Comparison of ENCODE assay signal across 20 cellular contexts in the genomic region with DNA sequence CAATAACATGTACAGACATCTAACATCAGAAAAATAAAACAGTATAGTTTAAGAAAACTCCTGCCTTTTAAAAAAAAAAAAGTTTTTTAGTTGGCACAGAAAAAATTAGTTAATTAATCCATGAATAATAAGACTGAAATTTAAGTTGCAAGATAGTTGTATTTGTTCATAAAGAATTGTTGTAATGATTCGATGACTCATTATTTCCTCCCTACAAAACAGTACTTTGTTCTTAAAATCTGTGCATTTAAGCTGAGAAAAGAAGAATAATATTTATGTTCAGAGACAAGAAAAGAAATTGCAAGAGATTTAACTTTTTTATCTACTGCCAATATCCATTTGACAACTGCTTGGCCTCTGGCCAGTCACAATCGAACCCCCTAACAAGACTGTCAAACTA.
"Had no signal": no experiment of that assay in that cellular context is flagged by ENCODE, and none has a peak within 500 bp of the region (broad histone marks: within the 10 kb centered on the region; RNA-seq: fewer than 3 reads in every experiment).

No MANE protein-coding gene starts in this region.

- H3K9me3 ChIP-seq: body of pancreas, gastroesophageal sphincter, pancreas, sigmoid colon, thoracic aorta, upper lobe of left lung had no signal

- H3K27me3 Mint-ChIP-seq: activated B cell treated with CpG ODN at 0.5 μM for 24 hours; activated CD4-positive, alpha-beta memory T cell treated with anti-CD3 and anti-CD28 coated beads for 36 hours; activated naive CD8-positive, alpha-beta T cell treated with anti-CD3 and anti-CD28 coated beads for 36 hours; stimulated activated memory B cell treated with anti-CD40 and anti-IgM and Interleukin-4, amounts not matched to agents 10 μg/mL and 1 μg/mL and 100 μg/mL, for 72 hours had no signal

- H3K9me3 Mint-ChIP-seq: activated B cell treated with CpG ODN at 0.5 μM for 24 hours; activated CD4-positive, alpha-beta memory T cell treated with anti-CD3 and anti-CD28 coated beads for 36 hours; activated naive CD8-positive, alpha-beta T cell treated with anti-CD3 and anti-CD28 coated beads for 36 hours; activated T-helper 1 cell treated with anti-CD3 and anti-CD28 coated beads, Interleukin-12 subunit alpha, Interleukin-12 subunit beta, Interleukin-2, Interleukin-4 antibody, amounts not matched to agents 30 ng/mL and 10 ng/mL and 1 ng/mL, durations not matched to agents 14 hours and 24 hours and 36 hours had no signal

- H3K4me1 Mint-ChIP-seq: activated B cell treated with CpG ODN at 0.5 μM for 24 hours; activated naive CD8-positive, alpha-beta T cell treated with anti-CD3 and anti-CD28 coated beads for 36 hours; natural killer cell; stimulated activated memory B cell treated with anti-CD40 and anti-IgM and Interleukin-4, amounts not matched to agents 10 μg/mL and 1 μg/mL and 100 μg/mL, for 72 hours had no signal

- H3K4me1 ChIP-seq: body of pancreas, gastroesophageal sphincter, heart right ventricle, pancreas, sigmoid colon, upper lobe of left lung had no signal

- DNase-seq: activated B cell treated with CpG ODN at 0.5 μM for 24 hours; activated CD4-positive, alpha-beta memory T cell treated with anti-CD3 and anti-CD28 coated beads for 36 hours; activated CD4-positive, alpha-beta T cell treated with anti-CD3 and anti-CD28 coated beads for 4 hours; activated gamma-delta T cell treated with Interleukin-2 at 50 U/mL for 16 hours; activated naive CD8-positive, alpha-beta T cell treated with anti-CD3 and anti-CD28 coated beads for 36 hours; activated T-cell treated with anti-CD3 and anti-CD28 coated beads for 4 hours; amygdala; body of pancreas; effector CD8-positive, alpha-beta T cell; heart right ventricle; natural killer cell; pancreas; sigmoid colon; stimulated activated CD4-positive, alpha-beta T cell treated with anti-CD3 and anti-CD28 coated beads, Interleukin-4, amount 100 ng/mL, for 4 hours; upper lobe of left lung had no signal

- H3K4me3 ChIP-seq: body of pancreas, gastroesophageal sphincter, heart right ventricle, pancreas, sigmoid colon, thoracic aorta, upper lobe of left lung had no signal

- H3K36me3 ChIP-seq: gastroesophageal sphincter, heart right ventricle, pancreas, sigmoid colon, thoracic aorta, upper lobe of left lung had no signal

- H3K4me3 Mint-ChIP-seq: activated B cell treated with CpG ODN at 0.5 μM for 24 hours; activated CD4-positive, alpha-beta memory T cell treated with anti-CD3 and anti-CD28 coated beads for 36 hours; activated naive CD8-positive, alpha-beta T cell treated with anti-CD3 and anti-CD28 coated beads for 36 hours; activated T-helper 1 cell treated with anti-CD3 and anti-CD28 coated beads, Interleukin-12 subunit alpha, Interleukin-12 subunit beta, Interleukin-2, Interleukin-4 antibody, amounts not matched to agents 30 ng/mL and 10 ng/mL and 1 ng/mL, durations not matched to agents 14 hours and 24 hours and 36 hours; natural killer cell; stimulated activated memory B cell treated with anti-CD40 and anti-IgM and Interleukin-4, amounts not matched to agents 10 μg/mL and 1 μg/mL and 100 μg/mL, for 72 hours; T-helper 2 cell treated with Interferon-gamma antibody and Interleukin-4, amounts not matched to agents 5 μg/mL and 100 μg/mL, for 36 hours had no signal

- H3K27ac Mint-ChIP-seq: activated B cell treated with CpG ODN at 0.5 μM for 24 hours; activated CD4-positive, alpha-beta memory T cell treated with anti-CD3 and anti-CD28 coated beads for 36 hours; activated naive CD8-positive, alpha-beta T cell treated with anti-CD3 and anti-CD28 coated beads for 36 hours; activated T-helper 1 cell treated with anti-CD3 and anti-CD28 coated beads, Interleukin-12 subunit alpha, Interleukin-12 subunit beta, Interleukin-2, Interleukin-4 antibody, amounts not matched to agents 30 ng/mL and 10 ng/mL and 1 ng/mL, durations not matched to agents 14 hours and 24 hours and 36 hours; natural killer cell; stimulated activated memory B cell treated with anti-CD40 and anti-IgM and Interleukin-4, amounts not matched to agents 10 μg/mL and 1 μg/mL and 100 μg/mL, for 72 hours; T-helper 2 cell treated with Interferon-gamma antibody and Interleukin-4, amounts not matched to agents 5 μg/mL and 100 μg/mL, for 36 hours had no signal

- H3K27ac ChIP-seq: body of pancreas, gastroesophageal sphincter, heart right ventricle, pancreas, sigmoid colon, thoracic aorta, upper lobe of left lung had no signal

- ATAC-seq: body of pancreas; gastroesophageal sphincter; heart right ventricle; natural killer cell; pancreas; stimulated activated memory B cell treated with anti-CD40 and anti-IgM and Interleukin-4, amounts not matched to agents 10 μg/mL and 1 μg/mL and 100 μg/mL, for 72 hours had no signal

- H3K36me3 Mint-ChIP-seq: activated CD4-positive, alpha-beta memory T cell treated with anti-CD3 and anti-CD28 coated beads for 36 hours; activated naive CD8-positive, alpha-beta T cell treated with anti-CD3 and anti-CD28 coated beads for 36 hours; natural killer cell; stimulated activated memory B cell treated with anti-CD40 and anti-IgM and Interleukin-4, amounts not matched to agents 10 μg/mL and 1 μg/mL and 100 μg/mL, for 72 hours had no signal

- H3K27me3 ChIP-seq: body of pancreas, gastroesophageal sphincter, heart right ventricle, pancreas, sigmoid colon, upper lobe of left lung had no signal
